In genomic region chr1:162840256-162840839, GRCh38 we compare ENCODE assay signal across 17 cellular contexts. TPM values are rescaled to one million over a fixed set of nuclear protein-coding genes. Genes with fewer than 3 reads are reported as not detected.
"Had no signal": no experiment of that assay in that cellular context is flagged by ENCODE, and none has a peak within 500 bp of the region (broad histone marks: within the 10 kb centered on the region; RNA-seq: fewer than 3 reads in every experiment).

No MANE protein-coding gene starts in this region.

- FAIRE-seq: astrocyte had no signal

- H3K27me3 ChIP-seq: colonic mucosa had no signal

- H3K27ac ChIP-seq: colonic mucosa, foreskin keratinocyte, lower lobe of right lung, VCaP had no signal

- DNase-seq: activated CD4-positive, alpha-beta memory T cell treated with anti-CD3 and anti-CD28 coated beads, Interleukin-2, amount 10 ng/mL, durations not matched to agents 7 days and 5 days; activated CD4-positive, alpha-beta T cell treated with anti-CD3 and anti-CD28 coated beads for 4 hours; activated effector memory CD4-positive, alpha-beta T cell treated with Interleukin-2 at 50 U/mL for 16 hours; activated naive CD4-positive, alpha-beta T cell treated with anti-CD3 and anti-CD28 coated beads, Interleukin-2, amount 50 U/mL, for 16 hours; activated T-cell treated with anti-CD3 and anti-CD28 coated beads, Interleukin-2, amount 50 U/mL, for 4 hours; colonic mucosa; foreskin keratinocyte; head of caudate nucleus; lower lobe of right lung; midbrain; stimulated activated CD4-positive, alpha-beta T cell treated with anti-CD3 and anti-CD28 coated beads, Interleukin-1b, Interleukin-23, amount 100 ng/mL, for 48 hours; stimulated activated naive CD8-positive, alpha-beta T cell treated with anti-CD3 and anti-CD28 coated beads, Interleukin-15, amount 100 ng/mL, for 72 hours had no signal

- H3K4me1 ChIP-seq: colonic mucosa, foreskin keratinocyte, lower lobe of right lung had no signal

- ATAC-seq: activated T-cell treated with anti-CD3 and anti-CD28 coated beads, Interleukin-2, amount 50 U/mL, for 4 hours; esophagus mucosa; foreskin keratinocyte; lower lobe of right lung; stimulated activated naive CD8-positive, alpha-beta T cell treated with anti-CD3 and anti-CD28 coated beads, Interleukin-15, amount 100 ng/mL, for 72 hours had no signal

- H3K36me3 ChIP-seq: colonic mucosa, lower lobe of right lung had no signal

- H3K4me3 ChIP-seq: colonic mucosa, lower lobe of right lung had no signal

- H3K9me3 ChIP-seq: colonic mucosa had no signal

RNA-seq across cellular contexts. Expression of gene CCDC190, which starts 20.6 kb away (rescaled TPM):
- total RNA-seq: activated CD4-positive, alpha-beta memory T cell treated with anti-CD3 and anti-CD28 coated beads, Interleukin-2, amount 10 ng/mL, durations not matched to agents 7 days and 5 days; activated T-cell treated with anti-CD3 and anti-CD28 coated beads, Interleukin-2, amount 50 U/mL, for 4 hours; astrocyte; colonic mucosa; foreskin keratinocyte; neural crest cell had no signal
- polyA plus RNA-seq: adipose tissue, foreskin keratinocyte had no signal
